Comparison of ENCODE assay signal across 21 cellular contexts in the genomic region with DNA sequence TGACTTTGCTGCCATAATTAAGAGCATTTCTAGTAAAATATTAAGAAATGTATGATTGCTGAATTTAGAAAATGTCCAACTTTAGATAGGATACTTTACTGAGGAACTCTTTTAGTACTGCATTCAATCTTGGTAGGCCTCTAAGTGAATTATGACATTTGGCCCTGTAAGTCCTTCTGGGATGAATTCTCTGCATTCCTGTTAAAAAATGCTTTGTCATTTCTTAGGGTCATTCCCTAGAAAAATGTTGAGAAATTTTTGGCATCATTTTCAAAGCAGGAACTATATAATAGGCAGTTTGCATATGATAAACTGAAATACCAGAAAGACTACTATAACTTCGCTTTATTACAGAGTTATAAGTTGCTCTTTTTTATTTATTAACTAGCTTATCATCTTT.
DNase-seq lines count a peak whose midpoint lies in the region; ATAC-seq and TF ChIP-seq lines count a peak whose summit lies in the region.
"Had no signal": no experiment of that assay in that cellular context is flagged by ENCODE, and none has a peak within 500 bp of the region (broad histone marks: within the 10 kb centered on the region; RNA-seq: fewer than 3 reads in every experiment).

No MANE protein-coding gene starts in this region.

- no peak overlapping the region; the same call in 1 of the 2 replicates for H3K27ac Mint-ChIP-seq in HFFc6
- H3K27ac Mint-ChIP-seq: nephron, T-helper 17 cell had no signal

- H3K27ac ChIP-seq in mesenchymal stem cell (ENCODE audit: low read length, poor library complexity, severe bottlenecking) (no peak overlapping the region), esophagus squamous epithelium (no peak overlapping the region), neuronal stem cell (replicated peaks; ENCODE audit: low read length) (no peak overlapping the region)
- H3K27ac ChIP-seq: gastrocnemius medialis, thyroid gland had no signal

- H3K9me3 Mint-ChIP-seq in HFFc6, result no peaks in the 10 kb centered on the region
- H3K9me3 Mint-ChIP-seq: nephron had no signal

- no peak overlapping the region for H3K14ac ChIP-seq in mesenchymal stem cell (ENCODE audit: low read length in 2 of 2)
- no peak overlapping the region for H3K14ac ChIP-seq in neuronal stem cell (ENCODE audit: low read length)

- TF ChIP-seq CTCF in HFFc6 (IDR thresholded peaks at IDR 0.05), result no peak
- no peak for TF ChIP-seq CTCF in esophagus squamous epithelium (IDR thresholded peaks at IDR 0.05)

- no peaks in the 10 kb centered on the region for H3K27me3 ChIP-seq in mesenchymal stem cell (ENCODE audit: control insufficient read depth in 1 of 2, insufficient read depth in 1 of 2, low read length in 2 of 2)
- no peaks in the 10 kb centered on the region for H3K27me3 ChIP-seq in esophagus squamous epithelium
- no peaks in the 10 kb centered on the region for H3K27me3 ChIP-seq in neuronal stem cell (ENCODE audit: control insufficient read depth in 3 of 3, insufficient read depth in 3 of 3, low read depth in 1 of 3, low read length in 3 of 3)
- H3K27me3 ChIP-seq: dorsolateral prefrontal cortex, gastrocnemius medialis, thyroid gland had no signal

- no peak overlapping the region for H3K4me3 ChIP-seq in mesenchymal stem cell (ENCODE audit: insufficient read depth in 1 of 2, low read depth in 1 of 2, low read length in 2 of 2)
- H3K4me3 ChIP-seq in esophagus squamous epithelium, result no peak overlapping the region
- no peak overlapping the region for H3K4me3 ChIP-seq in neuronal stem cell (ENCODE audit: low read length in 2 of 2)
- H3K4me3 ChIP-seq: dorsolateral prefrontal cortex, gastrocnemius medialis, thyroid gland had no signal

- H2BK120ac ChIP-seq in mesenchymal stem cell (ENCODE audit: low read depth, low read length) (no peak overlapping the region), neuronal stem cell (ENCODE audit: low read depth, low read length) (no peak overlapping the region)

- H3K18ac ChIP-seq in mesenchymal stem cell (ENCODE audit: low read depth in 1 of 2, low read length in 2 of 2) (no peak overlapping the region), neuronal stem cell (ENCODE audit: low read length) (no peak overlapping the region)

- no peak overlapping the region for H4K91ac ChIP-seq in mesenchymal stem cell (ENCODE audit: low read length)
- no peak overlapping the region for H4K91ac ChIP-seq in neuronal stem cell (ENCODE audit: low read depth, low read length, poor library complexity)

- peaks cover 12% of the 10 kb centered on the region for H3K4me1 Mint-ChIP-seq in HFFc6 (ENCODE audit: low read depth)
- H3K4me1 Mint-ChIP-seq: T-helper 17 cell had no signal

- intact Hi-C loops in esophagus squamous epithelium (cut with DNase I), result no loop called here

- TF ChIP-seq POLR2A in esophagus squamous epithelium (IDR thresholded peaks at IDR 0.05), result no peak

- H3K9ac ChIP-seq in mesenchymal stem cell (ENCODE audit: low read length) (peak overlapping the region; percentile 19), neuronal stem cell (ENCODE audit: low read depth, low read length, poor library complexity) (no peak overlapping the region)

- H3K4me1 ChIP-seq in mesenchymal stem cell (ENCODE audit: control insufficient read depth, insufficient read depth, low read depth, low read length) (peaks cover 1% of the 10 kb centered on the region), esophagus squamous epithelium (no peaks in the 10 kb centered on the region), neuronal stem cell (ENCODE audit: control insufficient read depth in 2 of 2, insufficient read depth in 1 of 2, low read depth in 1 of 2, low read length in 2 of 2) (peaks cover 0 to 3% of the 10 kb centered on the region in 2 donors)
- H3K4me1 ChIP-seq: gastrocnemius medialis, thyroid gland had no signal

- no peaks in the 10 kb centered on the region; the same call in 1 of the 2 replicates for H3K27me3 Mint-ChIP-seq in HFFc6 (ENCODE audit: insufficient read depth)

- H3K36me3 ChIP-seq in mesenchymal stem cell (ENCODE audit: control insufficient read depth in 1 of 2, insufficient read depth in 2 of 2, low read depth in 1 of 2, low read length in 2 of 2) (no peaks in the 10 kb centered on the region), esophagus squamous epithelium (no peaks in the 10 kb centered on the region), neuronal stem cell (replicated peaks in 1 of 2; ENCODE audit: control insufficient read depth in 2 of 2, insufficient read depth in 2 of 2, low read length in 2 of 2) (no peaks in the 10 kb centered on the region)
- H3K36me3 ChIP-seq: gastrocnemius medialis, thyroid gland had no signal

- H2AK5ac ChIP-seq in mesenchymal stem cell (ENCODE audit: low read length, severe bottlenecking) (no peak overlapping the region), neuronal stem cell (ENCODE audit: low read depth, low read length) (no peak overlapping the region)

- H2AFZ ChIP-seq in mesenchymal stem cell (ENCODE audit: low read depth, low read length), result no peak overlapping the region
- no peak overlapping the region for H2AFZ ChIP-seq in neuronal stem cell (ENCODE audit: low read length)

- H2BK12ac ChIP-seq in mesenchymal stem cell (ENCODE audit: low read length in 2 of 2), result no peak overlapping the region
- no peak overlapping the region for H2BK12ac ChIP-seq in neuronal stem cell (ENCODE audit: low read length)

- H3K79me1 ChIP-seq in mesenchymal stem cell (replicated peaks; ENCODE audit: low read length, poor library complexity, severe bottlenecking) (no peaks in the 10 kb centered on the region), neuronal stem cell (ENCODE audit: low read depth, low read length) (no peaks in the 10 kb centered on the region)

- no peak overlapping the region for H3K4me3 Mint-ChIP-seq in HFFc6
- H3K4me3 Mint-ChIP-seq: nephron, T-helper 17 cell had no signal

- H2BK15ac ChIP-seq in mesenchymal stem cell (ENCODE audit: low read depth, poor library complexity, severe bottlenecking), result no peak overlapping the region
- no peak overlapping the region for H2BK15ac ChIP-seq in neuronal stem cell (ENCODE audit: low read length)

- H3K4me2 ChIP-seq in mesenchymal stem cell (ENCODE audit: low read length, poor library complexity, severe bottlenecking) (no peak overlapping the region), neuronal stem cell (ENCODE audit: insufficient read depth, low read length, poor library complexity, severe bottlenecking) (no peak overlapping the region)

- H3K9me3 ChIP-seq in mesenchymal stem cell (ENCODE audit: control insufficient read depth, low read length), result no peaks in the 10 kb centered on the region
- no peaks in the 10 kb centered on the region for H3K9me3 ChIP-seq in esophagus squamous epithelium
- H3K9me3 ChIP-seq in neuronal stem cell (replicated peaks in 1 of 2; ENCODE audit: control insufficient read depth in 2 of 2, insufficient read depth in 1 of 2, low read depth in 1 of 2, low read length in 2 of 2), result no peaks in the 10 kb centered on the region
- H3K9me3 ChIP-seq: gastrocnemius medialis, thyroid gland had no signal

- H3K4ac ChIP-seq in mesenchymal stem cell (ENCODE audit: low read depth in 1 of 2, low read length in 2 of 2) (no peak overlapping the region), neuronal stem cell (ENCODE audit: low read length) (no peak overlapping the region)

- H3K23ac ChIP-seq in mesenchymal stem cell (ENCODE audit: low read length in 2 of 2) (no peak overlapping the region), neuronal stem cell (ENCODE audit: low read depth, low read length, poor library complexity) (no peak overlapping the region)

- H2BK5ac ChIP-seq in mesenchymal stem cell (ENCODE audit: low read depth, low read length, poor library complexity, severe bottlenecking) (no peak overlapping the region), neuronal stem cell (ENCODE audit: low read length) (no peak overlapping the region)

- peak; percentile 63 for DNase-seq in A172 (ENCODE audit: low spot score)
- DNase-seq in HFFc6, result peak; percentile 55
- DNase-seq in dedifferentiated amniotic fluid mesenchymal stem cell (ENCODE audit: extremely low spot score), result peak; percentile 73
- DNase-seq in mesenchymal stem cell, result peak; percentile 35
- DNase-seq in COLO829 (ENCODE audit: low spot score), result no peak
- DNase-seq in esophagus squamous epithelium (lab: John Stamatoyannopoulos, UW), result no peak
- no peak for DNase-seq in neuronal stem cell (ENCODE audit: low spot score)
- DNase-seq in stimulated activated naive CD8-positive, alpha-beta T cell treated with anti-CD3 and anti-CD28 coated beads, Interleukin-15, Interleukin-2, amounts not matched to agents 100 U/mL and 50 U/mL, for 24 hours, result no peak
- DNase-seq: activated CD4-positive, CD25-positive, alpha-beta regulatory T cell treated with anti-CD3 and anti-CD28 coated beads, Interleukin-2, amount 50 U/mL, for 72 hours; activated effector memory CD4-positive, alpha-beta T cell treated with anti-CD3 and anti-CD28 coated beads, Interleukin-2, amount 50 U/mL, for 16 hours; anterior cingulate cortex; COR-L47; dorsolateral prefrontal cortex; gastrocnemius medialis; NCI-H1092; NCI-H774; retina; stimulated activated CD4-positive, alpha-beta T cell treated with anti-CD3 and anti-CD28 coated beads, Interleukin-2, amount 100 ng/mL, for 24 hours; T-helper 17 cell; thyroid gland had no signal

- H4K8ac ChIP-seq in mesenchymal stem cell (ENCODE audit: low read length) (no peak overlapping the region), neuronal stem cell (ENCODE audit: low read depth, low read length) (no peak overlapping the region)

- no CpG with 5 or more reads among the region's 1 CpG for WGBS in mesenchymal stem cell
- WGBS in esophagus squamous epithelium, 2 donors, result 77 to 91% methylated on average over 1 of the region's 1 CpG
- WGBS in neuronal stem cell (ENCODE audit: extremely low coverage in 2 of 2, insufficient read length in 2 of 2, insufficient replicate concordance in 1 of 2), 2 donors, result no CpG with 5 or more reads among the region's 1 CpG

- H3K36me3 Mint-ChIP-seq in HFFc6 (ENCODE audit: low read depth), result no peaks in the 10 kb centered on the region

- ATAC-seq in stimulated activated naive CD8-positive, alpha-beta T cell treated with anti-CD3 and anti-CD28 coated beads, Interleukin-15, Interleukin-2, amounts not matched to agents 100 U/mL and 50 U/mL, for 24 hours, result no peak
- ATAC-seq: gastrocnemius medialis, T-helper 17 cell had no signal

Comparison
In these comparisons a context has a peak if more than half of its experiments do, and no peak if none do; other contexts are left out.
1. DNase-seq: peak in A172 (single experiment), HFFc6 (single experiment), dedifferentiated amniotic fluid mesenchymal stem cell (single experiment) and mesenchymal stem cell (single experiment); none in COLO829 (single experiment), esophagus squamous epithelium (single experiment), neuronal stem cell (single experiment) and stimulated activated naive CD8-positive, alpha-beta T cell treated with anti-CD3 and anti-CD28 coated beads, Interleukin-15, Interleukin-2, amounts not matched to agents 100 U/mL and 50 U/mL, for 24 hours (single experiment).